ENCODE assay signal across 10 cellular contexts in genomic region chr7:74483402-74484336, GRCh38. TPM values are rescaled to one million over a fixed set of nuclear protein-coding genes. Genes with fewer than 3 reads are reported as not detected.
DNase-seq lines count a peak whose midpoint lies in the region; ATAC-seq and TF ChIP-seq lines count a peak whose summit lies in the region.
"Had no signal": no experiment of that assay in that cellular context is flagged by ENCODE, and none has a peak within 500 bp of the region (broad histone marks: within the 10 kb centered on the region; RNA-seq: fewer than 3 reads in every experiment).

No MANE protein-coding gene starts in this region.

- peak in 2 of 5 donors; percentile 27 to 35 for DNase-seq in heart left ventricle
- no peak for DNase-seq in left cardiac atrium
- DNase-seq in brain microvascular endothelial cell, result peak; percentile 52
- no peak for DNase-seq in AG08396 (ENCODE audit: low spot score)
- DNase-seq in GM19238 (ENCODE audit: insufficient read length, low spot score), result no peak
- DNase-seq: activated CD4-positive, alpha-beta T cell treated with anti-CD3 and anti-CD28 coated beads for 1 hour; islet precursor cell had no signal

- TF ChIP-seq POLR2A in heart left ventricle (IDR thresholded peaks at IDR 0.05), result no peak

- TF ChIP-seq RAD21 in liver (IDR thresholded peaks at IDR 0.05), result peak in 1 of 2 donors; percentile 29

- H3K36me3 ChIP-seq in heart left ventricle (no peaks in the 10 kb centered on the region), brain microvascular endothelial cell (replicated peaks) (no peaks in the 10 kb centered on the region), liver (ENCODE audit: control insufficient read depth in 4 of 4, insufficient read depth in 3 of 4, low read depth in 1 of 4, low read length in 3 of 4) (no peaks in the 10 kb centered on the region), urinary bladder (ENCODE audit: insufficient read depth) (no peaks in the 10 kb centered on the region)

- H3K27me3 ChIP-seq in heart left ventricle (no peaks in the 10 kb centered on the region), brain microvascular endothelial cell (replicated peaks) (no peaks in the 10 kb centered on the region), liver (ENCODE audit: control insufficient read depth in 4 of 4, insufficient read depth in 4 of 4, low read length in 3 of 4) (no peaks in the 10 kb centered on the region)

- WGBS in heart left ventricle, 4 donors, result 57 to 66% (median 61%) methylated on average over 11 of the region's 11 CpGs
- 59% methylated on average over 11 of the region's 11 CpGs for WGBS in liver
- 65% methylated on average over 11 of the region's 11 CpGs for WGBS in urinary bladder

- peak overlapping the region in 10 of 12 donors; percentile 17 to 99 (median 92) for H3K27ac ChIP-seq in heart left ventricle
- H3K27ac ChIP-seq in brain microvascular endothelial cell, result peak overlapping the region; percentile 94
- H3K27ac ChIP-seq in liver (ENCODE audit: low read depth in 1 of 2, low read length in 2 of 2), result peak overlapping the region in 1 of 2 donors; percentile 0
- peak overlapping the region; percentile 39 for H3K27ac ChIP-seq in urinary bladder (ENCODE audit: low read depth)

- intact Hi-C loops in heart left ventricle (cut with DNase I), result loop anchor here in 2 of 10 donors (5.0 kb wide), 2 partner anchors 54 to 174 kb away; partner anchors contain the start of gene GTF2I (in 1 of the 2)
- intact Hi-C loops in left cardiac atrium (cut with DNase I), result no loop called here

- no peak for ATAC-seq in heart left ventricle
- no peak for ATAC-seq in left cardiac atrium
- no peak for ATAC-seq in GM21619 (IDR thresholded peaks at IDR 0.05; ENCODE audit: unreplicated experiment)

- no peak overlapping the region for H3K4me3 ChIP-seq in heart left ventricle
- H3K4me3 ChIP-seq in brain microvascular endothelial cell (ENCODE audit: low read depth, low read length), result no peak overlapping the region
- H3K4me3 ChIP-seq in liver (ENCODE audit: low read depth in 1 of 3, low read length in 3 of 3), result no peak overlapping the region
- H3K4me3 ChIP-seq in urinary bladder (ENCODE audit: low read depth, low read length), result no peak overlapping the region

- in situ Hi-C loops in brain microvascular endothelial cell (cut with HindIII; ENCODE audit: low pct_ligation_motif_present, low sequenced_read_pairs), result no loop called here

- no peak overlapping the region for H3K9ac ChIP-seq in liver (ENCODE audit: low read depth in 1 of 2, low read length in 2 of 2)

- H3K9me3 ChIP-seq in heart left ventricle (no peaks in the 10 kb centered on the region), liver (ENCODE audit: control insufficient read depth in 4 of 4, low read length in 3 of 4) (no peaks in the 10 kb centered on the region)

- TF ChIP-seq CTCF in heart left ventricle (IDR thresholded peaks at IDR 0.05) (no peak), brain microvascular endothelial cell (IDR thresholded peaks at IDR 0.05; ENCODE audit: low read depth, low read length, missing control alignments) (no peak), liver (IDR thresholded peaks at IDR 0.05; ENCODE audit: low read depth, low read length, missing input control) (no peak)

- H3K4me1 ChIP-seq in heart left ventricle, result peaks cover 0 to 53% (median 38%) of the 10 kb centered on the region in 12 donors
- peaks cover 14 to 31% (median 26%) of the 10 kb centered on the region in 4 donors for H3K4me1 ChIP-seq in liver (ENCODE audit: control insufficient read depth in 4 of 4, insufficient read depth in 4 of 4, low read length in 3 of 4)
- H3K4me1 ChIP-seq in urinary bladder (ENCODE audit: insufficient read depth), result peaks cover 5% of the 10 kb centered on the region

TF ChIP-seq in liver, 16 proteins besides CTCF, POLR2A, EP300 and RAD21:
- no peak for TF ChIP-seq TAF1 (conservative IDR thresholded peaks at IDR 0.05)
- no peak for TF ChIP-seq NR2F2 (IDR thresholded peaks at IDR 0.05)
- TF ChIP-seq, protein P1, sequence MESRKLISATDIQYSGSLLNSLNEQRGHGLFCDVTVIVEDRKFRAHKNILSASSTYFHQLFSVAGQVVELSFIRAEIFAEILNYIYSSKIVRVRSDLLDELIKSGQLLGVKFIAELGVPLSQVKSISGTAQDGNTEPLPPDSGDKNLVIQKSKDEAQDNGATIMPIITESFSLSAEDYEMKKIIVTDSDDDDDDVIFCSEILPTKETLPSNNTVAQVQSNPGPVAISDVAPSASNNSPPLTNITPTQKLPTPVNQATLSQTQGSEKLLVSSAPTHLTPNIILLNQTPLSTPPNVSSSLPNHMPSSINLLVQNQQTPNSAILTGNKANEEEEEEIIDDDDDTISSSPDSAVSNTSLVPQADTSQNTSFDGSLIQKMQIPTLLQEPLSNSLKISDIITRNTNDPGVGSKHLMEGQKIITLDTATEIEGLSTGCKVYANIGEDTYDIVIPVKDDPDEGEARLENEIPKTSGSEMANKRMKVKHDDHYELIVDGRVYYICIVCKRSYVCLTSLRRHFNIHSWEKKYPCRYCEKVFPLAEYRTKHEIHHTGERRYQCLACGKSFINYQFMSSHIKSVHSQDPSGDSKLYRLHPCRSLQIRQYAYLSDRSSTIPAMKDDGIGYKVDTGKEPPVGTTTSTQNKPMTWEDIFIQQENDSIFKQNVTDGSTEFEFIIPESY (IDR thresholded peaks at IDR 0.05), result no peak
- no peak for TF ChIP-seq REST (IDR thresholded peaks at IDR 0.05)
- no peak for TF ChIP-seq JUND (IDR thresholded peaks at IDR 0.05)
- no peak for TF ChIP-seq FOXA1 (IDR thresholded peaks at IDR 0.05)
- no peak for TF ChIP-seq GABPA (IDR thresholded peaks at IDR 0.05 in 1 of 2, conservative IDR thresholded peaks at IDR 0.05 in 1 of 2)
- peak; percentile 15 for TF ChIP-seq YY1 (IDR thresholded peaks at IDR 0.05)
- peak; percentile 15 to 59 for TF ChIP-seq HNF4A (conservative IDR thresholded peaks at IDR 0.05)
- no peak for TF ChIP-seq HNF4G (IDR thresholded peaks at IDR 0.05)
- TF ChIP-seq RXRA (IDR thresholded peaks at IDR 0.05), result peak; percentile 14 to 53
- TF ChIP-seq EGR1 (IDR thresholded peaks at IDR 0.05; ENCODE audit: low read depth in 2 of 2), result no peak
- TF ChIP-seq SP1 (IDR thresholded peaks at IDR 0.05), result peak; percentile 62
- TF ChIP-seq, protein P2, sequence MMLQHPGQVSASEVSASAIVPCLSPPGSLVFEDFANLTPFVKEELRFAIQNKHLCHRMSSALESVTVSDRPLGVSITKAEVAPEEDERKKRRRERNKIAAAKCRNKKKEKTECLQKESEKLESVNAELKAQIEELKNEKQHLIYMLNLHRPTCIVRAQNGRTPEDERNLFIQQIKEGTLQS (IDR thresholded peaks at IDR 0.05), result no peak
- TF ChIP-seq, protein P3, sequence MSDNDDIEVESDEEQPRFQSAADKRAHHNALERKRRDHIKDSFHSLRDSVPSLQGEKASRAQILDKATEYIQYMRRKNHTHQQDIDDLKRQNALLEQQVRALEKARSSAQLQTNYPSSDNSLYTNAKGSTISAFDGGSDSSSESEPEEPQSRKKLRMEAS (IDR thresholded peaks at IDR 0.05), result peak; percentile 46
- no peak for TF ChIP-seq FOXA2 (IDR thresholded peaks at IDR 0.05)

RNA-seq across cellular contexts. Expression of gene GTF2IRD1, which starts 30.0 kb away (rescaled TPM):
- 10 to 100 TPM in 8 of 9 donors, 1 to 10 TPM in 1; 10.0 to 40.4 (median 15.2) TPM for total RNA-seq in heart left ventricle
- 10 to 100 TPM; 16.4 to 27.0 TPM for polyA plus RNA-seq in heart left ventricle
- 10 to 100 TPM; 19.3 to 50.0 TPM for total RNA-seq in left cardiac atrium
- 1 to 10 TPM; 2.0 to 3.3 TPM for total RNA-seq in liver
- 1 to 10 TPM; 3.3 to 7.4 TPM for polyA plus RNA-seq in liver
- total RNA-seq in urinary bladder, result 8.6 TPM
- 22.7 TPM for polyA plus RNA-seq in urinary bladder
